ENCODE assay signal across 8 cellular contexts in genomic region chr1:32394141-32394889, GRCh38. TPM values are rescaled to one million over a fixed set of nuclear protein-coding genes. Genes with fewer than 3 reads are reported as not detected.
DNase-seq lines count a peak whose midpoint lies in the region; ATAC-seq, FAIRE-seq and TF ChIP-seq lines count a peak whose summit lies in the region.

BSDC1 (minus strand) TSS chr1:32394441; CDS start chr1:32394414, 27 bp downstream.

- peaks cover 23% of the 10 kb centered on the region for H3K36me3 ChIP-seq in adipocyte (ENCODE audit: control insufficient read depth, insufficient read depth, low read length, severe bottlenecking)
- peaks cover 0 to 2% (median under 1%) of the 10 kb centered on the region in 3 donors for H3K36me3 ChIP-seq in pancreas
- peaks cover 23 to 31% (median 26%) of the 10 kb centered on the region in 3 donors for H3K36me3 ChIP-seq in tibial artery

- H3K4me1 ChIP-seq in adipocyte (ENCODE audit: control insufficient read depth, insufficient read depth, low read length), result peaks cover 14% of the 10 kb centered on the region
- peaks cover 9 to 18% (median 15%) of the 10 kb centered on the region in 3 donors for H3K4me1 ChIP-seq in pancreas
- H3K4me1 ChIP-seq in tibial artery, result peaks cover 0 to 43% (median 32%) of the 10 kb centered on the region in 4 donors

- 0 to 1% methylated on average over 48 of the region's 48 CpGs for WGBS in pancreas, 2 donors

- H3K9me3 ChIP-seq in adipocyte (ENCODE audit: control insufficient read depth, low read length) (no peaks in the 10 kb centered on the region), pancreas (no peaks in the 10 kb centered on the region), tibial artery (no peaks in the 10 kb centered on the region)

- intact Hi-C loops in Right ventricle myocardium superior (cut with DNase I) (loop anchor here (5.0 kb wide), 1 partner anchor 42 kb away; no protein-coding TSS in a partner anchor), pancreas (cut with DNase I) (no loop called here), tibial artery (cut with DNase I; ENCODE audit: low total_unique reads) (no loop called here)

- H3K9ac ChIP-seq in adipocyte (ENCODE audit: low read length), result peak within 1 kb of the TSS; percentile 97

- peak within 1 kb of the TSS; percentile 89 for H3K4me3 ChIP-seq in GM12875 (ENCODE audit: low read depth, low read length)
- peak within 1 kb of the TSS; percentile 99 for H3K4me3 ChIP-seq in adipocyte (ENCODE audit: low read length)
- H3K4me3 ChIP-seq in pancreas, result peak within 1 kb of the TSS; percentile 58 to 91 (median 79)
- peak within 1 kb of the TSS; percentile 81 to 97 for H3K4me3 ChIP-seq in tibial artery

- H3K27ac ChIP-seq in pancreas (peak within 1 kb of the TSS; percentile 77 to 94 (median 86)), tibial artery (peak within 1 kb of the TSS; percentile 95 to 97)

- ATAC-seq in HG02798 (IDR thresholded peaks at IDR 0.05; ENCODE audit: poor library complexity, unreplicated experiment) (peak; percentile 99), Right ventricle myocardium superior (ENCODE audit: poor library complexity) (peak; percentile 98), pancreas (peak; percentile 96 to 99 (median 96))

- peak; percentile 98 for FAIRE-seq in pancreas (lab: Jason Lieb, UNC)

- H3K27me3 ChIP-seq in adipocyte (replicated peaks; ENCODE audit: control insufficient read depth, insufficient read depth, low read length), result no peaks in the 10 kb centered on the region
- H3K27me3 ChIP-seq in pancreas, result no peaks in the 10 kb centered on the region
- H3K27me3 ChIP-seq in tibial artery, result no peaks in the 10 kb centered on the region

- DNase-seq in NCI-H1436 (lab: John Stamatoyannopoulos, UW), result peak; percentile 96
- DNase-seq in T follicular helper cell (ENCODE audit: low read depth), result peak; percentile 96
- DNase-seq in adipocyte (ENCODE audit: low read depth), result peak; percentile 99
- peak; percentile 98 for DNase-seq in Right ventricle myocardium superior
- DNase-seq in pancreas, result peak; percentile 96 to 99 (median 99)
- DNase-seq in tibial artery, result peak; percentile 99

- TF ChIP-seq CTCF in GM12875 (IDR thresholded peaks at IDR 0.05; ENCODE audit: borderline replicate concordance, insufficient read depth, low read depth, low read length) (no peak), pancreas (IDR thresholded peaks at IDR 0.05) (no peak), tibial artery (IDR thresholded peaks at IDR 0.05) (no peak)

RNA-seq across cellular contexts. Expression of gene BSDC1, which starts in this region (rescaled TPM):
- total RNA-seq in Right ventricle myocardium superior, result 43.7 TPM
- total RNA-seq in pancreas, result 10 to 100 TPM; 35.9 to 56.9 (median 47.0) TPM
- 10 to 100 TPM; 36.3 to 40.5 TPM for polyA plus RNA-seq in pancreas

Comparison
In these comparisons a context has a peak if more than half of its experiments do, and no peak if none do; other contexts are left out.
1. Peak in every context shown above with its lines: DNase-seq, ATAC-seq, H3K4me3 ChIP-seq and H3K27ac ChIP-seq.